In the genomic region with DNA sequence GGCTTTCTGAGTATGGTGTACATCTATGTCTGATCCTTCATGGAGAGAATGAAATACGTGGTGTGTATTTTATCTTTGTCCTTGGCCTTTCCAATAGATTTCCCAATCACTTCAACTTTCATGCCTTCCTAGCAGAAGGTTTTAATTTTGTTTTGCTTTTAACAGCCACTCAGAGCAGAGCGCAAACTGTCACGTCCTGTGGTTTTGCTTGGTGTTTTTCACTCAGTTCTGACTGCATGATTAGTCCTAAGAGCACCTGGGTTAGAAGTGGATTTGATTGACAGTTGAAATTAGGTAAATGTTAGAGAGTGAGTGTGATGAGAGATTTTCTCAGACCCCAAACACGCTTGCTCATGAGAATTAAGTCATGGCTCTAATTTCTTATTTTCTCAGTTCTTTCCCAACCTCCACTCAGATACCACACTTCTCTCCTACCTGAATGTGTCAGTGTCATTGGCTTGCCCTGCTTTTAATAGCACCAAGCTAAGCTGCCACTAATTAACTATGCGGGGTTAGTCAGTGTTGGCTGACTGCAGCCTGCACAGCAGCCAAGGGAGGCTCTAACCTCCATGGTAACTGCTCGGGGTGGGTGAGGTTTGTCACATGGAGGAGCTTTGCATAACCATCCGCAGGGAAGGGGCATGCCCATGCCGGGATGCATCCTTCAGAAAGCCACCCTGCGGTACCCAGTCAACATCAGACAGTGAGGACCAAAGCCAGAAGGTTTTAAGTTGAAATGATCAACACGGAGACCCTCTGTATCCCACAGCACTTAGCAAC, we compare ENCODE assay signal across 1 cellular context.
TF ChIP-seq lines count a peak whose summit lies in the region.

No MANE protein-coding gene starts in this region.

TF ChIP-seq in GM12878, 131 proteins besides CTCF, POLR2A, EP300 and RAD21 (continued from another document):
- TF ChIP-seq SREBF1 (IDR thresholded peaks at IDR 0.05; ENCODE audit: low read length), result 0 out of 2 replicates have a peak, but pooled peaks have one; percentile 55
- TF ChIP-seq BMI1 (IDR thresholded peaks at IDR 0.05; ENCODE audit: borderline replicate concordance), result 0 out of 2 replicates have a peak, but pooled peaks have one; percentile 15
- TF ChIP-seq MXI1 (IDR thresholded peaks at IDR 0.05; ENCODE audit: low read depth, low read length), result peak; percentile 62
- TF ChIP-seq SUPT20H (IDR thresholded peaks at IDR 0.05; ENCODE audit: borderline replicate concordance, control insufficient read depth, low read depth, low read length), result no peak
- no peak for TF ChIP-seq RUNX3 (IDR thresholded peaks at IDR 0.05; ENCODE audit: low read length)
- TF ChIP-seq MYB (IDR thresholded peaks at IDR 0.05; ENCODE audit: borderline replicate concordance, low read depth, low read length), result 0 out of 2 replicates have a peak, but pooled peaks have one; percentile 44
- TF ChIP-seq, protein P1, sequence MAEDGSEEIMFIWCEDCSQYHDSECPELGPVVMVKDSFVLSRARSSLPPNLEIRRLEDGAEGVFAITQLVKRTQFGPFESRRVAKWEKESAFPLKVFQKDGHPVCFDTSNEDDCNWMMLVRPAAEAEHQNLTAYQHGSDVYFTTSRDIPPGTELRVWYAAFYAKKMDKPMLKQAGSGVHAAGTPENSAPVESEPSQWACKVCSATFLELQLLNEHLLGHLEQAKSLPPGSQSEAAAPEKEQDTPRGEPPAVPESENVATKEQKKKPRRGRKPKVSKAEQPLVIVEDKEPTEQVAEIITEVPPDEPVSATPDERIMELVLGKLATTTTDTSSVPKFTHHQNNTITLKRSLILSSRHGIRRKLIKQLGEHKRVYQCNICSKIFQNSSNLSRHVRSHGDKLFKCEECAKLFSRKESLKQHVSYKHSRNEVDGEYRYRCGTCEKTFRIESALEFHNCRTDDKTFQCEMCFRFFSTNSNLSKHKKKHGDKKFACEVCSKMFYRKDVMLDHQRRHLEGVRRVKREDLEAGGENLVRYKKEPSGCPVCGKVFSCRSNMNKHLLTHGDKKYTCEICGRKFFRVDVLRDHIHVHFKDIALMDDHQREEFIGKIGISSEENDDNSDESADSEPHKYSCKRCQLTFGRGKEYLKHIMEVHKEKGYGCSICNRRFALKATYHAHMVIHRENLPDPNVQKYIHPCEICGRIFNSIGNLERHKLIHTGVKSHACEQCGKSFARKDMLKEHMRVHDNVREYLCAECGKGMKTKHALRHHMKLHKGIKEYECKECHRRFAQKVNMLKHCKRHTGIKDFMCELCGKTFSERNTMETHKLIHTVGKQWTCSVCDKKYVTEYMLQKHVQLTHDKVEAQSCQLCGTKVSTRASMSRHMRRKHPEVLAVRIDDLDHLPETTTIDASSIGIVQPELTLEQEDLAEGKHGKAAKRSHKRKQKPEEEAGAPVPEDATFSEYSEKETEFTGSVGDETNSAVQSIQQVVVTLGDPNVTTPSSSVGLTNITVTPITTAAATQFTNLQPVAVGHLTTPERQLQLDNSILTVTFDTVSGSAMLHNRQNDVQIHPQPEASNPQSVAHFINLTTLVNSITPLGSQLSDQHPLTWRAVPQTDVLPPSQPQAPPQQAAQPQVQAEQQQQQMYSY (CRISPR knock-in tag; IDR thresholded peaks at IDR 0.05), result no peak
- TF ChIP-seq MEF2B (IDR thresholded peaks at IDR 0.05; ENCODE audit: partially characterized antibody, poor library complexity, severe bottlenecking), result peak; percentile 91
- TF ChIP-seq NFXL1 (IDR thresholded peaks at IDR 0.05; ENCODE audit: borderline replicate concordance), result no peak
- TF ChIP-seq RELA (IDR thresholded peaks at IDR 0.05; ENCODE audit: borderline replicate concordance, partially characterized antibody), result peak; percentile 65
- TF ChIP-seq IKZF1 (conservative IDR thresholded peaks at IDR 0.05), result peak; percentile 93
- TF ChIP-seq, protein P2, sequence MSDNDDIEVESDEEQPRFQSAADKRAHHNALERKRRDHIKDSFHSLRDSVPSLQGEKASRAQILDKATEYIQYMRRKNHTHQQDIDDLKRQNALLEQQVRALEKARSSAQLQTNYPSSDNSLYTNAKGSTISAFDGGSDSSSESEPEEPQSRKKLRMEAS (IDR thresholded peaks at IDR 0.05; ENCODE audit: low read depth, low read length), result peak; percentile 72
- TF ChIP-seq CHD1 (IDR thresholded peaks at IDR 0.05; ENCODE audit: low read depth, low read length), result no peak
- TF ChIP-seq, protein P3, sequence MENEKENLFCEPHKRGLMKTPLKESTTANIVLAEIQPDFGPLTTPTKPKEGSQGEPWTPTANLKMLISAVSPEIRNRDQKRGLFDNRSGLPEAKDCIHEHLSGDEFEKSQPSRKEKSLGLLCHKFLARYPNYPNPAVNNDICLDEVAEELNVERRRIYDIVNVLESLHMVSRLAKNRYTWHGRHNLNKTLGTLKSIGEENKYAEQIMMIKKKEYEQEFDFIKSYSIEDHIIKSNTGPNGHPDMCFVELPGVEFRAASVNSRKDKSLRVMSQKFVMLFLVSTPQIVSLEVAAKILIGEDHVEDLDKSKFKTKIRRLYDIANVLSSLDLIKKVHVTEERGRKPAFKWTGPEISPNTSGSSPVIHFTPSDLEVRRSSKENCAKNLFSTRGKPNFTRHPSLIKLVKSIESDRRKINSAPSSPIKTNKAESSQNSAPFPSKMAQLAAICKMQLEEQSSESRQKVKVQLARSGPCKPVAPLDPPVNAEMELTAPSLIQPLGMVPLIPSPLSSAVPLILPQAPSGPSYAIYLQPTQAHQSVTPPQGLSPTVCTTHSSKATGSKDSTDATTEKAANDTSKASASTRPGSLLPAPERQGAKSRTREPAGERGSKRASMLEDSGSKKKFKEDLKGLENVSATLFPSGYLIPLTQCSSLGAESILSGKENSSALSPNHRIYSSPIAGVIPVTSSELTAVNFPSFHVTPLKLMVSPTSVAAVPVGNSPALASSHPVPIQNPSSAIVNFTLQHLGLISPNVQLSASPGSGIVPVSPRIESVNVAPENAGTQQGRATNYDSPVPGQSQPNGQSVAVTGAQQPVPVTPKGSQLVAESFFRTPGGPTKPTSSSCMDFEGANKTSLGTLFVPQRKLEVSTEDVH (IDR thresholded peaks at IDR 0.05; ENCODE audit: low read depth, partially characterized antibody), result peak; percentile 27
- no peak for TF ChIP-seq HDAC2 (IDR thresholded peaks at IDR 0.05)
- TF ChIP-seq TARDBP (IDR thresholded peaks at IDR 0.05; ENCODE audit: borderline replicate concordance), result no peak
- peak; percentile 92; the same call in 2 of the 3 replicates for TF ChIP-seq POU2F2 (IDR thresholded peaks at IDR 0.05; ENCODE audit: borderline replicate concordance, low read depth, low read length)
- TF ChIP-seq MTA2 (IDR thresholded peaks at IDR 0.05; ENCODE audit: low read depth), result peak; percentile 96
- peak; percentile 51; the same call in 1 of the 2 replicates for TF ChIP-seq STAT3 (IDR thresholded peaks at IDR 0.05; ENCODE audit: low read depth, low read length)
- TF ChIP-seq, protein P4, sequence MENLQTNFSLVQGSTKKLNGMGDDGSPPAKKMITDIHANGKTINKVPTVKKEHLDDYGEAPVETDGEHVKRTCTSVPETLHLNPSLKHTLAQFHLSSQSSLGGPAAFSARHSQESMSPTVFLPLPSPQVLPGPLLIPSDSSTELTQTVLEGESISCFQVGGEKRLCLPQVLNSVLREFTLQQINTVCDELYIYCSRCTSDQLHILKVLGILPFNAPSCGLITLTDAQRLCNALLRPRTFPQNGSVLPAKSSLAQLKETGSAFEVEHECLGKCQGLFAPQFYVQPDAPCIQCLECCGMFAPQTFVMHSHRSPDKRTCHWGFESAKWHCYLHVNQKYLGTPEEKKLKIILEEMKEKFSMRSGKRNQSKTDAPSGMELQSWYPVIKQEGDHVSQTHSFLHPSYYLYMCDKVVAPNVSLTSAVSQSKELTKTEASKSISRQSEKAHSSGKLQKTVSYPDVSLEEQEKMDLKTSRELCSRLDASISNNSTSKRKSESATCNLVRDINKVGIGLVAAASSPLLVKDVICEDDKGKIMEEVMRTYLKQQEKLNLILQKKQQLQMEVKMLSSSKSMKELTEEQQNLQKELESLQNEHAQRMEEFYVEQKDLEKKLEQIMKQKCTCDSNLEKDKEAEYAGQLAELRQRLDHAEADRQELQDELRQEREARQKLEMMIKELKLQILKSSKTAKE (IDR thresholded peaks at IDR 0.05; ENCODE audit: low read depth, poor library complexity, severe bottlenecking), result peak; percentile 79
- no peak for TF ChIP-seq ZNF622 (IDR thresholded peaks at IDR 0.05)
- TF ChIP-seq KLF5 (IDR thresholded peaks at IDR 0.05; ENCODE audit: partially characterized antibody), result no peak
- TF ChIP-seq ETV6 (conservative IDR thresholded peaks at IDR 0.05 in 1 of 2, IDR thresholded peaks at IDR 0.05 in 1 of 2; ENCODE audit: borderline replicate concordance in 1 of 2, low read depth in 1 of 2), result peak in 1 of 2 experiments; percentile 43; a peak in 2 of 4 replicates
- no peak for TF ChIP-seq ZNF384 (IDR thresholded peaks at IDR 0.05; ENCODE audit: borderline replicate concordance, low read depth, low read length)
- 0 out of 2 replicates have a peak, but pooled peaks have one; percentile 59 for TF ChIP-seq POLR2AphosphoS2 (IDR thresholded peaks at IDR 0.05; ENCODE audit: low read depth, low read length)
- TF ChIP-seq BCL11A (IDR thresholded peaks at IDR 0.05; ENCODE audit: low read depth, low read length), result peak; percentile 16; the same call in 1 of the 2 replicates
- TF ChIP-seq, protein P5, sequence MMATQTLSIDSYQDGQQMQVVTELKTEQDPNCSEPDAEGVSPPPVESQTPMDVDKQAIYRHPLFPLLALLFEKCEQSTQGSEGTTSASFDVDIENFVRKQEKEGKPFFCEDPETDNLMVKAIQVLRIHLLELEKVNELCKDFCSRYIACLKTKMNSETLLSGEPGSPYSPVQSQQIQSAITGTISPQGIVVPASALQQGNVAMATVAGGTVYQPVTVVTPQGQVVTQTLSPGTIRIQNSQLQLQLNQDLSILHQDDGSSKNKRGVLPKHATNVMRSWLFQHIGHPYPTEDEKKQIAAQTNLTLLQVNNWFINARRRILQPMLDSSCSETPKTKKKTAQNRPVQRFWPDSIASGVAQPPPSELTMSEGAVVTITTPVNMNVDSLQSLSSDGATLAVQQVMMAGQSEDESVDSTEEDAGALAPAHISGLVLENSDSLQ (IDR thresholded peaks at IDR 0.05), result peak; percentile 98
- TF ChIP-seq YBX1 (IDR thresholded peaks at IDR 0.05), result no peak
- no peak for TF ChIP-seq TCF3 (IDR thresholded peaks at IDR 0.05; ENCODE audit: borderline replicate concordance, insufficient read depth, low read depth, low read length)
- peak; percentile 78; the same call in 1 of the 2 replicates for TF ChIP-seq DPF2 (IDR thresholded peaks at IDR 0.05)
- peak; percentile 95 for TF ChIP-seq ZBED1 (IDR thresholded peaks at IDR 0.05; ENCODE audit: borderline replicate concordance)
